In the genomic region with DNA sequence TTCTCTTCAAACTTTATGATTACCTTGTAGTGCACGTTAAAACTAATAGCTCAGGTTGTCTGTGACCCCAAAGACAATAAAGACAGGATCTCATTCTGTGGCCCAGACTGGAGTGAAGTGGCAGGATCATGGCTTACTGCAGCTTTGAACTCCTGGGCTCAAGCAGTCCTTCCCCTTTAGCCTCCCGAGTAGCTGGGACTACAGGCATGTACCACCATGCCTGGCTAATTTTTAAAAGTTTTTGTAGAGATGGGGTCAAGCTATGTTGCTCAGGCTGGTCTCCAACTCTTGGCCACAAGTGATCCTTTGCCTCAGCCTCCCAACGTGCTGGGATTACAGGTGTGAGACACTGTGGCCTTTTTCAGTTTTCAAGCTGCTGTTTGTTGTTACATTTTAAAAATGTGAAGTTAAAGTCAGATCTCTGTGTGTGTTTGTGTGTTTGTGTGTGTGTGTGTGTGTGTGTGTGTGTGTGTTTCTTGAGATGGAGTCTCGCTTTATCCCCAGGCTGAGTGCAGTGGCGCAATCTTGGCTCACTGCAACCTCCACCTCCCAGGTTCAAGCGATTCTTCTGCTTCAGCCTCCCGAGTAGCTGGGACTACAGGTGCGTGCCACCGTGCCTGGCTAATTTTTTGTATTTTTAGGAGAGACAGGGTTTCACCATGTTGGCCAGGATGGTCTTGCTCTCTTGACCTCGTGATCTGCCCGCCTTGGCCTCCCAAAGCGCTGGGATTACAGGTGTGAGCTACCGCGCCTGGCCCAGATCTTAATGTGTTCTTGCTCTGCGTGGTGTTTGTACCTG, we compare ENCODE assay signal across 7 cellular contexts. TPM values are rescaled to one million over a fixed set of nuclear protein-coding genes. Genes with fewer than 3 reads are reported as not detected.
DNase-seq lines count a peak whose midpoint lies in the region; ATAC-seq and TF ChIP-seq lines count a peak whose summit lies in the region.
"Not testable (repeated sequence)": the region's sequence is repeated elsewhere in the genome, so short reads cannot be mapped to it uniquely, and the experiment has no call there.

No MANE protein-coding gene starts in this region.

- not testable (repeated sequence) for H3K4me2 ChIP-seq in OCI-LY1 (ENCODE audit: low read length); neural progenitor cell

- ATAC-seq in activated CD8-positive, alpha-beta T cell treated with anti-CD3 and anti-CD28 coated beads for 36 hours; effector memory CD8-positive, alpha-beta T cell (replicated peaks); memory B cell (ENCODE audit: low read depth): not testable (repeated sequence)

- not testable (repeated sequence) for H3K9me3 Mint-ChIP-seq in CD4-positive, alpha-beta memory T cell; activated CD8-positive, alpha-beta T cell treated with anti-CD3 and anti-CD28 coated beads for 36 hours; activated naive CD4-positive, alpha-beta T cell treated with anti-CD3 and anti-CD28 coated beads, Interleukin-2, amount 50 U/mL, for 24 hours; effector memory CD8-positive, alpha-beta T cell; memory B cell; neural progenitor cell

- peaks cover 95% of the 10 kb centered on the region for H3K4me1 ChIP-seq in CD4-positive, alpha-beta memory T cell (ENCODE audit: insufficient read depth, low read length)
- H3K4me1 ChIP-seq in OCI-LY1 (ENCODE audit: insufficient read depth, low read length, severe bottlenecking): peaks cover 62% of the 10 kb centered on the region
- H3K4me1 ChIP-seq in neural progenitor cell: peaks cover 26% of the 10 kb centered on the region

- H3K36me3 Mint-ChIP-seq in CD4-positive, alpha-beta memory T cell: peaks cover 1 to 12% of the 10 kb centered on the region in 2 donors
- peaks cover 15% of the 10 kb centered on the region for H3K36me3 Mint-ChIP-seq in activated CD8-positive, alpha-beta T cell treated with anti-CD3 and anti-CD28 coated beads for 36 hours (ENCODE audit: low read depth)
- not testable (repeated sequence) for H3K36me3 Mint-ChIP-seq in activated naive CD4-positive, alpha-beta T cell treated with anti-CD3 and anti-CD28 coated beads, Interleukin-2, amount 50 U/mL, for 24 hours; memory B cell
- H3K36me3 Mint-ChIP-seq in effector memory CD8-positive, alpha-beta T cell (ENCODE audit: insufficient read depth): peaks cover 22% of the 10 kb centered on the region
- peaks cover 10% of the 10 kb centered on the region for H3K36me3 Mint-ChIP-seq in neural progenitor cell

- not testable (repeated sequence) for H3K27ac ChIP-seq in CD4-positive, alpha-beta memory T cell (ENCODE audit: low read depth, low read length); neural progenitor cell
- peak overlapping the region; percentile 48 for H3K27ac ChIP-seq in OCI-LY1 (ENCODE audit: low read depth, low read length, poor library complexity, severe bottlenecking)

- CTCF ChIA-PET in CD4-positive, alpha-beta memory T cell (lab: Charles Lee; ENCODE audit: partially characterized antibody): interaction anchor here (0.9 to 6.5 kb wide), 9 partner anchors 11 to 201 kb away, joined by 3 to 51 read pairs (median 6); no protein-coding TSS in a partner anchor
- CTCF ChIA-PET in activated CD8-positive, alpha-beta T cell treated with anti-CD3 and anti-CD28 coated beads for 36 hours (lab: Charles Lee): interaction anchor here (0.6 to 4.4 kb wide), 16 partner anchors 12 to 379 kb away, joined by 3 to 24 read pairs (median 4); partner anchors contain the start of genes NINJ2, RAD52 and WNK1

- not testable (repeated sequence) for H4K20me1 ChIP-seq in OCI-LY1 (ENCODE audit: insufficient read depth, low read length)
- H4K20me1 ChIP-seq in neural progenitor cell (ENCODE audit: low read depth): peaks cover 87% of the 10 kb centered on the region

- not testable (repeated sequence) for H3K9me3 ChIP-seq in CD4-positive, alpha-beta memory T cell (ENCODE audit: control insufficient read depth in 1 of 2, low read length in 2 of 2); OCI-LY1 (ENCODE audit: low read length); neural progenitor cell (ENCODE audit: low read depth)

- H3K79me2 ChIP-seq in OCI-LY1 (ENCODE audit: insufficient read depth, low read length) (peaks cover 94% of the 10 kb centered on the region), neural progenitor cell (ENCODE audit: low read depth) (peaks cover 100% of the 10 kb centered on the region)

- H3K27me3 Mint-ChIP-seq in CD4-positive, alpha-beta memory T cell; activated CD8-positive, alpha-beta T cell treated with anti-CD3 and anti-CD28 coated beads for 36 hours; activated naive CD4-positive, alpha-beta T cell treated with anti-CD3 and anti-CD28 coated beads, Interleukin-2, amount 50 U/mL, for 24 hours; effector memory CD8-positive, alpha-beta T cell; memory B cell; neural progenitor cell (ENCODE audit: insufficient read depth, low read depth): not testable (repeated sequence)

- peak overlapping the region in 6 of 8 donors; percentile 23 to 77 (median 55) for H3K4me3 Mint-ChIP-seq in CD4-positive, alpha-beta memory T cell
- not testable (repeated sequence) for H3K4me3 Mint-ChIP-seq in activated CD8-positive, alpha-beta T cell treated with anti-CD3 and anti-CD28 coated beads for 36 hours; activated naive CD4-positive, alpha-beta T cell treated with anti-CD3 and anti-CD28 coated beads, Interleukin-2, amount 50 U/mL, for 24 hours; memory B cell
- peak overlapping the region in 1 of 2 donors; percentile 49 for H3K4me3 Mint-ChIP-seq in effector memory CD8-positive, alpha-beta T cell
- H3K4me3 Mint-ChIP-seq in neural progenitor cell: peak overlapping the region; percentile 46

- H3K36me3 ChIP-seq in CD4-positive, alpha-beta memory T cell (ENCODE audit: insufficient read depth, low read length); OCI-LY1 (ENCODE audit: insufficient read depth, low read length); neural progenitor cell: not testable (repeated sequence)

- H3F3A ChIP-seq in OCI-LY1 (ENCODE audit: insufficient read depth, low read length): not testable (repeated sequence)
- peaks cover 20% of the 10 kb centered on the region for H3F3A ChIP-seq in neural progenitor cell (ENCODE audit: low read depth)

- peak overlapping the region; percentile 36 to 89 (median 84) for H3K27ac Mint-ChIP-seq in CD4-positive, alpha-beta memory T cell
- H3K27ac Mint-ChIP-seq in activated CD8-positive, alpha-beta T cell treated with anti-CD3 and anti-CD28 coated beads for 36 hours: peak overlapping the region; percentile 53
- H3K27ac Mint-ChIP-seq in activated naive CD4-positive, alpha-beta T cell treated with anti-CD3 and anti-CD28 coated beads, Interleukin-2, amount 50 U/mL, for 24 hours: peak overlapping the region; percentile 91
- H3K27ac Mint-ChIP-seq in effector memory CD8-positive, alpha-beta T cell: peak overlapping the region; percentile 4 to 96
- peak overlapping the region; percentile 42 for H3K27ac Mint-ChIP-seq in memory B cell
- not testable (repeated sequence) for H3K27ac Mint-ChIP-seq in neural progenitor cell

- POLR2A ChIA-PET in CD4-positive, alpha-beta memory T cell (lab: Charles Lee; ENCODE audit: partially characterized antibody): interaction anchor here (1.2 to 12.7 kb wide), 5 partner anchors 10 to 200 kb away, joined by 3 to 106 read pairs (median 7); partner anchors contain the start of gene WNK1
- POLR2A ChIA-PET in activated CD8-positive, alpha-beta T cell treated with anti-CD3 and anti-CD28 coated beads for 36 hours (lab: Charles Lee): interaction anchor here (0.6 to 1.9 kb wide), 6 partner anchors 11 to 546 kb away, joined by 3 to 12 read pairs (median 3); no protein-coding TSS in a partner anchor

- H3K9ac ChIP-seq in OCI-LY1 (ENCODE audit: low read length); neural progenitor cell: not testable (repeated sequence)

- not testable (repeated sequence) for H2AFZ ChIP-seq in OCI-LY1 (ENCODE audit: low read length); neural progenitor cell (replicated peaks)

- intact Hi-C loops in CD4-positive, alpha-beta memory T cell (cut with micrococcal nuclease): loop anchor here (2.0 kb wide), 2 partner anchors 19 to 21 kb away; no protein-coding TSS in a partner anchor
- intact Hi-C loops in activated CD8-positive, alpha-beta T cell treated with anti-CD3 and anti-CD28 coated beads for 36 hours (cut with micrococcal nuclease): not testable (repeated sequence)

- TF ChIP-seq CTCF in OCI-LY1 (IDR thresholded peaks at IDR 0.05; ENCODE audit: low read length); activated CD8-positive, alpha-beta T cell treated with anti-CD3 and anti-CD28 coated beads for 36 hours (IDR thresholded peaks at IDR 0.05); neural progenitor cell (IDR thresholded peaks at IDR 0.05): not testable (repeated sequence)

- not testable (repeated sequence) for H3K4me3 ChIP-seq in CD4-positive, alpha-beta memory T cell (ENCODE audit: low read length in 2 of 2); OCI-LY1 (ENCODE audit: low read depth, low read length, poor library complexity, severe bottlenecking); neural progenitor cell

- DNase-seq in CD4-positive, alpha-beta memory T cell; activated CD8-positive, alpha-beta T cell treated with anti-CD3 and anti-CD28 coated beads for 36 hours; effector memory CD8-positive, alpha-beta T cell; memory B cell (ENCODE audit: low spot score in 2 of 2); neural progenitor cell (ENCODE audit: low spot score): not testable (repeated sequence)

- H3K9me2 ChIP-seq in OCI-LY1 (ENCODE audit: low read depth, low read length): not testable (repeated sequence)

- H3K27me3 ChIP-seq in CD4-positive, alpha-beta memory T cell (ENCODE audit: insufficient read depth, low read length); OCI-LY1 (ENCODE audit: insufficient read depth, low read length); neural progenitor cell: not testable (repeated sequence)

- H3K4me1 Mint-ChIP-seq in CD4-positive, alpha-beta memory T cell: peaks cover 61 to 90% (median 77%) of the 10 kb centered on the region in 4 donors
- peaks cover 85% of the 10 kb centered on the region for H3K4me1 Mint-ChIP-seq in activated CD8-positive, alpha-beta T cell treated with anti-CD3 and anti-CD28 coated beads for 36 hours (ENCODE audit: low read depth)
- H3K4me1 Mint-ChIP-seq in activated naive CD4-positive, alpha-beta T cell treated with anti-CD3 and anti-CD28 coated beads, Interleukin-2, amount 50 U/mL, for 24 hours: peaks cover 93% of the 10 kb centered on the region
- peaks cover 54 to 70% of the 10 kb centered on the region in 2 donors for H3K4me1 Mint-ChIP-seq in effector memory CD8-positive, alpha-beta T cell (ENCODE audit: low read depth in 2 of 2)
- H3K4me1 Mint-ChIP-seq in memory B cell: peaks cover 36% of the 10 kb centered on the region
- peaks cover 24% of the 10 kb centered on the region for H3K4me1 Mint-ChIP-seq in neural progenitor cell

RNA-seq across cellular contexts. Expression of gene WNK1, which starts 23.8 kb away (rescaled TPM):
- 100 to 1,000 TPM; 192 to 194 TPM for total RNA-seq in CD4-positive, alpha-beta memory T cell
- polyA plus RNA-seq in CD4-positive, alpha-beta memory T cell: 10 to 100 TPM in 1 of 2 donors, 1 to 10 TPM in 1; 4.5 to 49.5 TPM
- total RNA-seq in activated CD8-positive, alpha-beta T cell treated with anti-CD3 and anti-CD28 coated beads for 36 hours: 100 to 1,000 TPM; 142 to 143 TPM
- total RNA-seq in neural progenitor cell (ENCODE audit: low replicate concordance): 66.3 and 73.1 TPM in 2 replicates
